In genomic region chr15:52679232-52680040, GRCh38 we compare ENCODE assay signal across 1 cellular context.
TF ChIP-seq lines count a peak whose summit lies in the region.

A gene with protein sequence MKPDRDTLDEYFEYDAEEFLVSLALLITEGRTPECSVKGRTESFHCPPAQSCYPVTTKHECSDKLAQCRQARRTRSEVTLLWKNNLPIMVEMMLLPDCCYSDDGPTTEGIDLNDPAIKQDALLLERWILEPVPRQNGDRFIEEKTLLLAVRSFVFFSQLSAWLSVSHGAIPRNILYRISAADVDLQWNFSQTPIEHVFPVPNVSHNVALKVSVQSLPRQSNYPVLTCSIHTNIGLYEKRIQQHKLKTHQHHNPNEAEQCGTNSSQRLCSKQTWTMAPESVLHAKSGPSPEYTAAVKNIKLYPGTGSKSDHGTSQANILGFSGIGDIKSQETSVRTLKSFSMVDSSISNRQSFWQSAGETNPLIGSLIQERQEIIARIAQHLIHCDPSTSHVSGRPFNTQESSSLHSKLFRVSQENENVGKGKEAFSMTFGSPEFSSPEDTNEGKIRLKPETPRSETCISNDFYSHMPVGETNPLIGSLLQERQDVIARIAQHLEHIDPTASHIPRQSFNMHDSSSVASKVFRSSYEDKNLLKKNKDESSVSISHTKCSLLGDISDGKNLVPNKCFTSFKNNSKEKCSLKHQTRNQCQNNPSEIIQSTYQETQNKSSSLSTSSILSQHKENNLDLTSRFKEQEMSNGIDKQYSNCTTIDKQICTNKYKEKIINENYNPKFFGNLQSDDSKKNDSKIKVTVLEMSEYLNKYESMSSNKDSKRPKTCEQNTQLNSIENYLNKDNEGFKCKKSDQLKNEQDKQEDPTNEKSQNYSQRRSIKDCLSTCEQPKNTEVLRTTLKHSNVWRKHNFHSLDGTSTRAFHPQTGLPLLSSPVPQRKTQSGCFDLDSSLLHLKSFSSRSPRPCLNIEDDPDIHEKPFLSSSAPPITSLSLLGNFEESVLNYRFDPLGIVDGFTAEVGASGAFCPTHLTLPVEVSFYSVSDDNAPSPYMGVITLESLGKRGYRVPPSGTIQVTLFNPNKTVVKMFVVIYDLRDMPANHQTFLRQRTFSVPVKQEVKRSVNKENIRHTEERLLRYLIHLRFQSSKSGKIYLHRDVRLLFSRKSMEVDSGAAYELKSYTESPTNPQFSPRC (minus strand): TSS chr15:52679388. CDS start chr15:52678021, 1,367 bp downstream.

TF ChIP-seq in K562, 482 proteins besides CTCF, POLR2A, EP300 and RAD21 (continued from another document and continues in another):
- TF ChIP-seq RFX7 (CRISPR knock-in tag; IDR thresholded peaks at IDR 0.05) (no peak), ZNF668 (CRISPR knock-in tag; IDR thresholded peaks at IDR 0.05) (no peak), RB1 (IDR thresholded peaks at IDR 0.05; ENCODE audit: low read depth) (peak; percentile 29; the same call in 1 of the 2 replicates), MITF (IDR thresholded peaks at IDR 0.05) (0 out of 2 replicates have a peak, but pooled peaks have one; percentile 37), ZNF253 (CRISPR knock-in tag; conservative IDR thresholded peaks at IDR 0.05) (no peak), U2AF1 (optimal IDR thresholded peaks at IDR 0.05; ENCODE audit: low read depth, low read length) (no peak), ATF7 (IDR thresholded peaks at IDR 0.05) (peak; percentile 22; the same call in 1 of the 2 replicates), MIER1 (IDR thresholded peaks at IDR 0.05; ENCODE audit: low read depth) (no peak), ZNF165 (CRISPR knock-in tag; IDR thresholded peaks at IDR 0.05; ENCODE audit: borderline replicate concordance) (no peak), FOXJ2 (tag; IDR thresholded peaks at IDR 0.05) (no peak), TBP (optimal IDR thresholded peaks at IDR 0.05; ENCODE audit: low read depth, low read length) (peak; percentile 36), CBX1 (IDR thresholded peaks at IDR 0.05; ENCODE audit: low read depth) (peak; percentile 59; the same call in 1 of the 2 replicates), SPI1 (IDR thresholded peaks at IDR 0.05; ENCODE audit: borderline replicate concordance, low read depth, low read length) (peak; percentile 93), ERF (CRISPR knock-in tag; IDR thresholded peaks at IDR 0.05) (no peak), FOXJ3 (CRISPR knock-in tag; IDR thresholded peaks at IDR 0.05) (no peak), ZNF212 (CRISPR knock-in tag; IDR thresholded peaks at IDR 0.05) (no peak), TCF7 (IDR thresholded peaks at IDR 0.05; ENCODE audit: borderline replicate concordance) (no peak), ZNF780A (CRISPR knock-in tag; IDR thresholded peaks at IDR 0.05) (no peak), NCOA4 (IDR thresholded peaks at IDR 0.05; ENCODE audit: partially characterized antibody) (no peak), L3MBTL2 (IDR thresholded peaks at IDR 0.05) (peak; percentile 62; the same call in 1 of the 2 replicates), POLR2G (IDR thresholded peaks at IDR 0.05; ENCODE audit: low read depth, low read length) (peak; percentile 67), TOE1 (IDR thresholded peaks at IDR 0.05; ENCODE audit: borderline replicate concordance) (peak; percentile 95), TOE1 (CRISPR knock-in tag; IDR thresholded peaks at IDR 0.05; ENCODE audit: borderline replicate concordance, low read depth) (no peak), NR2C1 (IDR thresholded peaks at IDR 0.05) (no peak), NR2C1 (tag; IDR thresholded peaks at IDR 0.05) (no peak), SP1 (CRISPR knock-in tag; IDR thresholded peaks at IDR 0.05) (no peak), XRCC5 (IDR thresholded peaks at IDR 0.05; ENCODE audit: low read depth, low read length) (no peak), NR3C1 (CRISPR knock-in tag; IDR thresholded peaks at IDR 0.05) (no peak), ELF1 (tag; IDR thresholded peaks at IDR 0.05) (no peak), CREB1 (IDR thresholded peaks at IDR 0.05) (peak; percentile 75), CREB1 (CRISPR knock-in tag; IDR thresholded peaks at IDR 0.05) (peak; percentile 67), ZNF146 (CRISPR knock-in tag; IDR thresholded peaks at IDR 0.05; ENCODE audit: unreplicated experiment) (no peak), TEAD4 (IDR thresholded peaks at IDR 0.05; ENCODE audit: low read length) (no peak), TEAD4 (CRISPR knock-in tag; IDR thresholded peaks at IDR 0.05; ENCODE audit: borderline replicate concordance) (no peak), CCAR2 (IDR thresholded peaks at IDR 0.05; ENCODE audit: low read depth, low read length) (no peak), HDAC6 (IDR thresholded peaks at IDR 0.05; ENCODE audit: low read depth, low read length) (no peak), PCBP2 (IDR thresholded peaks at IDR 0.05; ENCODE audit: low read depth, low read length, poor library complexity, severe bottlenecking) (peak; percentile 24), ADNP (tag; IDR thresholded peaks at IDR 0.05) (no peak), MEF2A (IDR thresholded peaks at IDR 0.05; ENCODE audit: control insufficient read depth, low read depth, low read length) (no peak), PCBP1 (IDR thresholded peaks at IDR 0.05; ENCODE audit: low read depth, low read length, poor library complexity, severe bottlenecking) (peak; percentile 94), JUN (IDR thresholded peaks at IDR 0.05; ENCODE audit: borderline replicate concordance, low read depth, low read length) (peak; percentile 37; the same call in 1 of the 2 replicates), JUN (CRISPR knock-in tag; IDR thresholded peaks at IDR 0.05; ENCODE audit: borderline replicate concordance) (no peak), FOXO4 (CRISPR knock-in tag; IDR thresholded peaks at IDR 0.05) (no peak), MEF2D (tag; conservative IDR thresholded peaks at IDR 0.05; ENCODE audit: low read depth) (no peak), CBFA2T3 (IDR thresholded peaks at IDR 0.05) (no peak), KAT7 (CRISPR knock-in tag; IDR thresholded peaks at IDR 0.05; ENCODE audit: borderline replicate concordance) (no peak), NR4A1 (CRISPR knock-in tag; IDR thresholded peaks at IDR 0.05) (no peak), NR4A1 (tag; IDR thresholded peaks at IDR 0.05) (no peak), THAP12 (CRISPR knock-in tag; IDR thresholded peaks at IDR 0.05) (no peak), NELFE (IDR thresholded peaks at IDR 0.05; ENCODE audit: insufficient read depth, insufficient read length) (no peak), ZNF184 (CRISPR knock-in tag; IDR thresholded peaks at IDR 0.05) (no peak), TRIM24 (IDR thresholded peaks at IDR 0.05) (no peak)
- TF ChIP-seq, protein P1, sequence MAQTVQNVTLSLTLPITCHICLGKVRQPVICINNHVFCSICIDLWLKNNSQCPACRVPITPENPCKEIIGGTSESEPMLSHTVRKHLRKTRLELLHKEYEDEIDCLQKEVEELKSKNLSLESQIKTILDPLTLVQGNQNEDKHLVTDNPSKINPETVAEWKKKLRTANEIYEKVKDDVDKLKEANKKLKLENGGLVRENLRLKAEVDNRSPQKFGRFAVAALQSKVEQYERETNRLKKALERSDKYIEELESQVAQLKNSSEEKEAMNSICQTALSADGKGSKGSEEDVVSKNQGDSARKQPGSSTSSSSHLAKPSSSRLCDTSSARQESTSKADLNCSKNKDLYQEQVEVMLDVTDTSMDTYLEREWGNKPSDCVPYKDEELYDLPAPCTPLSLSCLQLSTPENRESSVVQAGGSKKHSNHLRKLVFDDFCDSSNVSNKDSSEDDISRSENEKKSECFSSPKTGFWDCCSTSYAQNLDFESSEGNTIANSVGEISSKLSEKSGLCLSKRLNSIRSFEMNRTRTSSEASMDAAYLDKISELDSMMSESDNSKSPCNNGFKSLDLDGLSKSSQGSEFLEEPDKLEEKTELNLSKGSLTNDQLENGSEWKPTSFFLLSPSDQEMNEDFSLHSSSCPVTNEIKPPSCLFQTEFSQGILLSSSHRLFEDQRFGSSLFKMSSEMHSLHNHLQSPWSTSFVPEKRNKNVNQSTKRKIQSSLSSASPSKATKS (CRISPR knock-in tag; IDR thresholded peaks at IDR 0.05): no peak
- TF ChIP-seq, protein P2, sequence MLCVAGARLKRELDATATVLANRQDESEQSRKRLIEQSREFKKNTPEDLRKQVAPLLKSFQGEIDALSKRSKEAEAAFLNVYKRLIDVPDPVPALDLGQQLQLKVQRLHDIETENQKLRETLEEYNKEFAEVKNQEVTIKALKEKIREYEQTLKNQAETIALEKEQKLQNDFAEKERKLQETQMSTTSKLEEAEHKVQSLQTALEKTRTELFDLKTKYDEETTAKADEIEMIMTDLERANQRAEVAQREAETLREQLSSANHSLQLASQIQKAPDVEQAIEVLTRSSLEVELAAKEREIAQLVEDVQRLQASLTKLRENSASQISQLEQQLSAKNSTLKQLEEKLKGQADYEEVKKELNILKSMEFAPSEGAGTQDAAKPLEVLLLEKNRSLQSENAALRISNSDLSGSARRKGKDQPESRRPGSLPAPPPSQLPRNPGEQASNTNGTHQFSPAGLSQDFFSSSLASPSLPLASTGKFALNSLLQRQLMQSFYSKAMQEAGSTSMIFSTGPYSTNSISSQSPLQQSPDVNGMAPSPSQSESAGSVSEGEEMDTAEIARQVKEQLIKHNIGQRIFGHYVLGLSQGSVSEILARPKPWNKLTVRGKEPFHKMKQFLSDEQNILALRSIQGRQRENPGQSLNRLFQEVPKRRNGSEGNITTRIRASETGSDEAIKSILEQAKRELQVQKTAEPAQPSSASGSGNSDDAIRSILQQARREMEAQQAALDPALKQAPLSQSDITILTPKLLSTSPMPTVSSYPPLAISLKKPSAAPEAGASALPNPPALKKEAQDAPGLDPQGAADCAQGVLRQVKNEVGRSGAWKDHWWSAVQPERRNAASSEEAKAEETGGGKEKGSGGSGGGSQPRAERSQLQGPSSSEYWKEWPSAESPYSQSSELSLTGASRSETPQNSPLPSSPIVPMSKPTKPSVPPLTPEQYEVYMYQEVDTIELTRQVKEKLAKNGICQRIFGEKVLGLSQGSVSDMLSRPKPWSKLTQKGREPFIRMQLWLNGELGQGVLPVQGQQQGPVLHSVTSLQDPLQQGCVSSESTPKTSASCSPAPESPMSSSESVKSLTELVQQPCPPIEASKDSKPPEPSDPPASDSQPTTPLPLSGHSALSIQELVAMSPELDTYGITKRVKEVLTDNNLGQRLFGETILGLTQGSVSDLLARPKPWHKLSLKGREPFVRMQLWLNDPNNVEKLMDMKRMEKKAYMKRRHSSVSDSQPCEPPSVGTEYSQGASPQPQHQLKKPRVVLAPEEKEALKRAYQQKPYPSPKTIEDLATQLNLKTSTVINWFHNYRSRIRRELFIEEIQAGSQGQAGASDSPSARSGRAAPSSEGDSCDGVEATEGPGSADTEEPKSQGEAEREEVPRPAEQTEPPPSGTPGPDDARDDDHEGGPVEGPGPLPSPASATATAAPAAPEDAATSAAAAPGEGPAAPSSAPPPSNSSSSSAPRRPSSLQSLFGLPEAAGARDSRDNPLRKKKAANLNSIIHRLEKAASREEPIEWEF (CRISPR knock-in tag; IDR thresholded peaks at IDR 0.05): no peak
- TF ChIP-seq, protein P3, sequence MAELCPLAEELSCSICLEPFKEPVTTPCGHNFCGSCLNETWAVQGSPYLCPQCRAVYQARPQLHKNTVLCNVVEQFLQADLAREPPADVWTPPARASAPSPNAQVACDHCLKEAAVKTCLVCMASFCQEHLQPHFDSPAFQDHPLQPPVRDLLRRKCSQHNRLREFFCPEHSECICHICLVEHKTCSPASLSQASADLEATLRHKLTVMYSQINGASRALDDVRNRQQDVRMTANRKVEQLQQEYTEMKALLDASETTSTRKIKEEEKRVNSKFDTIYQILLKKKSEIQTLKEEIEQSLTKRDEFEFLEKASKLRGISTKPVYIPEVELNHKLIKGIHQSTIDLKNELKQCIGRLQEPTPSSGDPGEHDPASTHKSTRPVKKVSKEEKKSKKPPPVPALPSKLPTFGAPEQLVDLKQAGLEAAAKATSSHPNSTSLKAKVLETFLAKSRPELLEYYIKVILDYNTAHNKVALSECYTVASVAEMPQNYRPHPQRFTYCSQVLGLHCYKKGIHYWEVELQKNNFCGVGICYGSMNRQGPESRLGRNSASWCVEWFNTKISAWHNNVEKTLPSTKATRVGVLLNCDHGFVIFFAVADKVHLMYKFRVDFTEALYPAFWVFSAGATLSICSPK (IDR thresholded peaks at IDR 0.05; ENCODE audit: borderline replicate concordance): no peak
